Comparison of ENCODE assay signal across 24 cellular contexts in genomic region chr1:178898401-178898800, GRCh38. TPM values are rescaled to one million over a fixed set of nuclear protein-coding genes. Genes with fewer than 3 reads are reported as not detected.
"Had no signal": no experiment of that assay in that cellular context is flagged by ENCODE, and none has a peak within 500 bp of the region (broad histone marks: within the 10 kb centered on the region; RNA-seq: fewer than 3 reads in every experiment).

No MANE protein-coding gene starts in this region.

- ATAC-seq: Panc1, PC-3 had no signal

- H3K27ac ChIP-seq: HL-60, RWPE1 had no signal

- DNase-seq: KBM-7, MV-4-11, NCI-H1048, NCI-H1105, NCI-H1417, NCI-H1436 treated with DMSO at 0.1 percent for 48 hours, NCI-H1694, NCI-H187 treated with DMSO at 0.1 percent for 48 hours, NCI-H2029 treated with DMSO at 0.1 percent for 48 hours, NCI-H2171 treated with DMSO at 0.1 percent for 48 hours, NCI-H2227 treated with DMSO at 0.1 percent for 48 hours, NCI-H446, NCI-H510A, NCI-H524 treated with DMSO at 0.1 percent for 48 hours, NCI-H69, NCI-H774, PC-3, SHP77, SK-N-SH had no signal

- H3K27ac Mint-ChIP-seq: IgD-negative memory B cell had no signal

- H3K4me3 Mint-ChIP-seq: IgD-negative memory B cell had no signal

- H3K27me3 Mint-ChIP-seq: IgD-negative memory B cell had no signal

RNA-seq across cellular contexts. Expression of gene ANGPTL1, which starts 27.5 kb away (rescaled TPM):
- total RNA-seq: MCF 10A, PC-3 had no signal
